ENCODE assay signal across 8 cellular contexts in genomic region chr7:142556745-142557144, GRCh38.
DNase-seq lines count a peak whose midpoint lies in the region; ATAC-seq, FAIRE-seq and TF ChIP-seq lines count a peak whose summit lies in the region.

No MANE protein-coding gene starts in this region.

- peak; percentile 97 for ATAC-seq in A549
- peak; percentile 82 for ATAC-seq in upper lobe of right lung
- no peak for ATAC-seq in HG03159 (IDR thresholded peaks at IDR 0.05; ENCODE audit: unreplicated experiment)

- no peaks in the 10 kb centered on the region for H3K36me3 ChIP-seq in upper lobe of right lung

- H3K4me1 ChIP-seq in A549 (peaks cover 24% of the 10 kb centered on the region), upper lobe of right lung (no peaks in the 10 kb centered on the region)

- peak; percentile 79 to 87 for DNase-seq in A549 (ENCODE audit: low read depth in 1 of 2, low spot score in 1 of 2)
- peak; percentile 39 for DNase-seq in HEK293T (ENCODE audit: extremely low spot score)
- DNase-seq in activated CD4-positive, alpha-beta memory T cell treated with anti-CD3 and anti-CD28 coated beads for 36 hours: peak; percentile 55
- DNase-seq in hepatic stellate cell (ENCODE audit: low spot score): peak; percentile 65
- DNase-seq in upper lobe of right lung: peak; percentile 68
- no peak for DNase-seq in activated T-helper 1 cell treated with anti-CD3 and anti-CD28 coated beads, Interleukin-12 subunit alpha, Interleukin-12 subunit beta, Interleukin-2, Interleukin-4 antibody, amounts not matched to agents 30 ng/mL and 10 ng/mL and 1 ng/mL, durations not matched to agents 14 hours and 24 hours and 36 hours (ENCODE audit: low spot score)
- no peak for DNase-seq in NCI-H146 treated with DMSO at 0.1 percent for 48 hours (lab: John Stamatoyannopoulos, UW; ENCODE audit: unreplicated experiment)

- H3K27ac Mint-ChIP-seq in activated CD4-positive, alpha-beta memory T cell treated with anti-CD3 and anti-CD28 coated beads for 36 hours: no peak overlapping the region
- no peak overlapping the region for H3K27ac Mint-ChIP-seq in activated T-helper 1 cell treated with anti-CD3 and anti-CD28 coated beads, Interleukin-12 subunit alpha, Interleukin-12 subunit beta, Interleukin-2, Interleukin-4 antibody, amounts not matched to agents 30 ng/mL and 10 ng/mL and 1 ng/mL, durations not matched to agents 14 hours and 24 hours and 36 hours

- no peaks in the 10 kb centered on the region for H3K9me3 Mint-ChIP-seq in activated CD4-positive, alpha-beta memory T cell treated with anti-CD3 and anti-CD28 coated beads for 36 hours
- no peaks in the 10 kb centered on the region for H3K9me3 Mint-ChIP-seq in activated T-helper 1 cell treated with anti-CD3 and anti-CD28 coated beads, Interleukin-12 subunit alpha, Interleukin-12 subunit beta, Interleukin-2, Interleukin-4 antibody, amounts not matched to agents 30 ng/mL and 10 ng/mL and 1 ng/mL, durations not matched to agents 14 hours and 24 hours and 36 hours

- peak; percentile 29 to 76; a peak in 3 of 5 replicates for TF ChIP-seq EP300 in A549 (IDR thresholded peaks at IDR 0.05)

- H3K27me3 Mint-ChIP-seq in activated CD4-positive, alpha-beta memory T cell treated with anti-CD3 and anti-CD28 coated beads for 36 hours: peaks cover 3% of the 10 kb centered on the region
- peaks cover 2% of the 10 kb centered on the region for H3K27me3 Mint-ChIP-seq in activated T-helper 1 cell treated with anti-CD3 and anti-CD28 coated beads, Interleukin-12 subunit alpha, Interleukin-12 subunit beta, Interleukin-2, Interleukin-4 antibody, amounts not matched to agents 30 ng/mL and 10 ng/mL and 1 ng/mL, durations not matched to agents 14 hours and 24 hours and 36 hours (ENCODE audit: insufficient read depth)

- no peaks in the 10 kb centered on the region for H3K36me3 Mint-ChIP-seq in activated CD4-positive, alpha-beta memory T cell treated with anti-CD3 and anti-CD28 coated beads for 36 hours
- H3K36me3 Mint-ChIP-seq in activated T-helper 1 cell treated with anti-CD3 and anti-CD28 coated beads, Interleukin-12 subunit alpha, Interleukin-12 subunit beta, Interleukin-2, Interleukin-4 antibody, amounts not matched to agents 30 ng/mL and 10 ng/mL and 1 ng/mL, durations not matched to agents 14 hours and 24 hours and 36 hours (ENCODE audit: low read depth): no peaks in the 10 kb centered on the region

- H3K4me3 Mint-ChIP-seq in activated CD4-positive, alpha-beta memory T cell treated with anti-CD3 and anti-CD28 coated beads for 36 hours: no peak overlapping the region
- no peak overlapping the region for H3K4me3 Mint-ChIP-seq in activated T-helper 1 cell treated with anti-CD3 and anti-CD28 coated beads, Interleukin-12 subunit alpha, Interleukin-12 subunit beta, Interleukin-2, Interleukin-4 antibody, amounts not matched to agents 30 ng/mL and 10 ng/mL and 1 ng/mL, durations not matched to agents 14 hours and 24 hours and 36 hours

- peaks cover 5% of the 10 kb centered on the region for H3K4me1 Mint-ChIP-seq in activated CD4-positive, alpha-beta memory T cell treated with anti-CD3 and anti-CD28 coated beads for 36 hours (ENCODE audit: low read depth)
- H3K4me1 Mint-ChIP-seq in activated T-helper 1 cell treated with anti-CD3 and anti-CD28 coated beads, Interleukin-12 subunit alpha, Interleukin-12 subunit beta, Interleukin-2, Interleukin-4 antibody, amounts not matched to agents 30 ng/mL and 10 ng/mL and 1 ng/mL, durations not matched to agents 14 hours and 24 hours and 36 hours (ENCODE audit: low read depth): peaks cover 30% of the 10 kb centered on the region

- WGBS in A549 (ENCODE audit: missing lambda C conversion rate): 0% methylated on average over 5 of the region's 5 CpGs

- H3K4me2 ChIP-seq in A549: peak overlapping the region; percentile 55

- no peak overlapping the region for H3K4me3 ChIP-seq in A549
- no peak overlapping the region for H3K4me3 ChIP-seq in upper lobe of right lung

- POLR2A ChIA-PET in A549 (lab: Yijun Ruan, JAX): no interaction called here
- POLR2A ChIA-PET in HEK293T (lab: Yijun Ruan, JAX): no interaction called here
- POLR2A ChIA-PET in activated CD4-positive, alpha-beta memory T cell treated with anti-CD3 and anti-CD28 coated beads for 36 hours (lab: Charles Lee): no interaction called here

- no peak for FAIRE-seq in A549 (lab: Jason Lieb, UNC)

- intact Hi-C loops in activated CD4-positive, alpha-beta memory T cell treated with anti-CD3 and anti-CD28 coated beads for 36 hours (cut with micrococcal nuclease): loop anchor here (1.0 kb wide), 1 partner anchor 21 kb away; no protein-coding TSS in a partner anchor
- intact Hi-C loops in upper lobe of right lung (cut with DNase I): no loop called here
- intact Hi-C loops in activated T-helper 1 cell treated with anti-CD3 and anti-CD28 coated beads, Interleukin-12 subunit alpha, Interleukin-12 subunit beta, Interleukin-2, Interleukin-4 antibody, amounts not matched to agents 30 ng/mL and 10 ng/mL and 1 ng/mL, durations not matched to agents 14 hours and 24 hours and 36 hours (cut with micrococcal nuclease): no loop called here

- H3K27ac ChIP-seq in A549 (peak overlapping the region; percentile 66 to 83), upper lobe of right lung (no peak overlapping the region)

- H3K27me3 ChIP-seq in upper lobe of right lung: peaks cover 4% of the 10 kb centered on the region

- TF ChIP-seq RAD21 in A549 (conservative IDR thresholded peaks at IDR 0.05 in 1 of 2, IDR thresholded peaks at IDR 0.05 in 1 of 2): peak; percentile 12 to 24; a peak in 1 of 5 replicates

- H3K9me3 ChIP-seq in A549 (no peaks in the 10 kb centered on the region), upper lobe of right lung (no peaks in the 10 kb centered on the region)

- CTCF ChIA-PET in A549 (lab: Yijun Ruan, JAX): interaction anchor here (1.0 to 4.1 kb wide), 3 partner anchors 11 to 47 kb away, joined by 3 to 25 read pairs (median 3); no protein-coding TSS in a partner anchor
- CTCF ChIA-PET in HEK293T (lab: Yijun Ruan, JAX): interaction anchor here (0.6 to 1.2 kb wide), 3 partner anchors 31 to 170 kb away, joined by 3 to 4 read pairs (median 3); no protein-coding TSS in a partner anchor
- CTCF ChIA-PET in activated CD4-positive, alpha-beta memory T cell treated with anti-CD3 and anti-CD28 coated beads for 36 hours (lab: Charles Lee): no interaction called here

- TF ChIP-seq POLR2A in A549 (IDR thresholded peaks at IDR 0.05; ENCODE audit: low read length): no peak

- TF ChIP-seq CTCF in A549 (IDR thresholded peaks at IDR 0.05) (no peak), upper lobe of right lung (IDR thresholded peaks at IDR 0.05) (no peak)

TF ChIP-seq in A549, 52 proteins besides CTCF, POLR2A, EP300 and RAD21 (continues in another document):
- peak; percentile 43; the same call in 1 of the 2 replicates for TF ChIP-seq NFE2L2 (conservative IDR thresholded peaks at IDR 0.05; ENCODE audit: low read length)
- TF ChIP-seq JUN (IDR thresholded peaks at IDR 0.05): peak in 1 of 2 experiments; percentile 72; a peak in 2 of 5 replicates
- peak in 1 of 2 experiments; percentile 75; a peak in 3 of 4 replicates for TF ChIP-seq CEBPB (IDR thresholded peaks at IDR 0.05)
- TF ChIP-seq, protein P1, sequence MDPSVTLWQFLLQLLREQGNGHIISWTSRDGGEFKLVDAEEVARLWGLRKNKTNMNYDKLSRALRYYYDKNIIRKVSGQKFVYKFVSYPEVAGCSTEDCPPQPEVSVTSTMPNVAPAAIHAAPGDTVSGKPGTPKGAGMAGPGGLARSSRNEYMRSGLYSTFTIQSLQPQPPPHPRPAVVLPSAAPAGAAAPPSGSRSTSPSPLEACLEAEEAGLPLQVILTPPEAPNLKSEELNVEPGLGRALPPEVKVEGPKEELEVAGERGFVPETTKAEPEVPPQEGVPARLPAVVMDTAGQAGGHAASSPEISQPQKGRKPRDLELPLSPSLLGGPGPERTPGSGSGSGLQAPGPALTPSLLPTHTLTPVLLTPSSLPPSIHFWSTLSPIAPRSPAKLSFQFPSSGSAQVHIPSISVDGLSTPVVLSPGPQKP (IDR thresholded peaks at IDR 0.05; ENCODE audit: low read depth, low read length): no peak
- TF ChIP-seq GATA3 (IDR thresholded peaks at IDR 0.05; ENCODE audit: borderline replicate concordance): peak; percentile 74; the same call in 1 of the 2 replicates
- peak; percentile 90 for TF ChIP-seq FOSL2 (IDR thresholded peaks at IDR 0.05)
- peak; percentile 94 for TF ChIP-seq FOSL2 (CRISPR knock-in tag; IDR thresholded peaks at IDR 0.05)
- TF ChIP-seq PHF8 (IDR thresholded peaks at IDR 0.05; ENCODE audit: borderline replicate concordance, low read depth): no peak
- peak; percentile 80 for TF ChIP-seq MAX (IDR thresholded peaks at IDR 0.05)
- TF ChIP-seq EHMT2 (IDR thresholded peaks at IDR 0.05; ENCODE audit: low read depth): no peak

TF ChIP-seq in HEK293T, 16 proteins besides CTCF, POLR2A, EP300 and RAD21:
- no peak for TF ChIP-seq ARNT (IDR thresholded peaks at IDR 0.05)
- no peak for TF ChIP-seq SUZ12 (IDR thresholded peaks at IDR 0.05)
- no peak for TF ChIP-seq ELF4 (IDR thresholded peaks at IDR 0.05)

Comparison
In these comparisons a context has a peak if more than half of its experiments do, and no peak if none do; other contexts are left out.
1. DNase-seq: peak in A549 (2 of 2), HEK293T (single experiment), activated CD4-positive, alpha-beta memory T cell treated with anti-CD3 and anti-CD28 coated beads for 36 hours (single experiment), hepatic stellate cell (single experiment) and upper lobe of right lung (single experiment); none in activated T-helper 1 cell treated with anti-CD3 and anti-CD28 coated beads, Interleukin-12 subunit alpha, Interleukin-12 subunit beta, Interleukin-2, Interleukin-4 antibody, amounts not matched to agents 30 ng/mL and 10 ng/mL and 1 ng/mL, durations not matched to agents 14 hours and 24 hours and 36 hours (single experiment) and NCI-H146 treated with DMSO at 0.1 percent for 48 hours (single experiment).